28 cellular contexts compared by ENCODE assay signal in genomic region chr13:20870829-20871228, GRCh38.
"Had no signal": no experiment of that assay in that cellular context is flagged by ENCODE, and none has a peak within 500 bp of the region (broad histone marks: within the 10 kb centered on the region; RNA-seq: fewer than 3 reads in every experiment).

No MANE protein-coding gene starts in this region.

- H3K36me3 Mint-ChIP-seq: immature natural killer cell, mesothelial cell of epicardium, natural killer cell had no signal

- H3K9me3 ChIP-seq: left lung, lower lobe of right lung, psoas muscle, right lobe of liver, tibial nerve, upper lobe of left lung, vagina had no signal

- H3K9me3 Mint-ChIP-seq: immature natural killer cell; mesothelial cell of epicardium; naive B cell; natural killer cell; neural crest cell; stimulated activated memory B cell treated with anti-CD40 and anti-IgM and Interleukin-4, amounts not matched to agents 10 μg/mL and 1 μg/mL and 100 μg/mL, for 72 hours; stimulated activated naive CD8-positive, alpha-beta T cell treated with anti-CD3 and anti-CD28 coated beads, Interleukin-15, amount 100 ng/mL, for 72 hours had no signal

- H3K4me1 ChIP-seq: left lung, parathyroid adenoma had no signal

- H3K27ac ChIP-seq: left lung, lower lobe of right lung, parathyroid adenoma, psoas muscle, right lobe of liver, tibial nerve, upper lobe of left lung, vagina had no signal

- H3K4me3 ChIP-seq: left lung, lower lobe of right lung, psoas muscle, right lobe of liver, smooth muscle cell, tibial nerve, upper lobe of left lung, vagina had no signal

- H3K4me3 Mint-ChIP-seq: immature natural killer cell; mesothelial cell of epicardium; natural killer cell; neural crest cell; stimulated activated memory B cell treated with anti-CD40 and anti-IgM and Interleukin-4, amounts not matched to agents 10 μg/mL and 1 μg/mL and 100 μg/mL, for 72 hours; stimulated activated naive CD8-positive, alpha-beta T cell treated with anti-CD3 and anti-CD28 coated beads, Interleukin-15, amount 100 ng/mL, for 72 hours had no signal

- H3K27me3 Mint-ChIP-seq: naive B cell; stimulated activated memory B cell treated with anti-CD40 and anti-IgM and Interleukin-4, amounts not matched to agents 10 μg/mL and 1 μg/mL and 100 μg/mL, for 72 hours; stimulated activated naive CD8-positive, alpha-beta T cell treated with anti-CD3 and anti-CD28 coated beads, Interleukin-15, amount 100 ng/mL, for 72 hours had no signal

- H3K36me3 ChIP-seq: left lung, lower lobe of right lung, right lobe of liver, tibial nerve, vagina had no signal

- DNase-seq: hypothalamus; immature natural killer cell; kidney; left colon; left lung; lower lobe of right lung; mammary epithelial cell; mesendoderm; naive B cell; natural killer cell; nucleus accumbens; psoas muscle; right lobe of liver; stimulated activated CD4-positive, alpha-beta T cell treated with anti-CD3 and anti-CD28 coated beads, Interleukin-1b, Interleukin-23, amount 100 ng/mL, for 48 hours; stimulated activated CD4-positive, alpha-beta T cell treated with anti-CD3 and anti-CD28 coated beads, Interleukin-2, amount 100 ng/mL, for 48 hours; stimulated activated CD4-positive, alpha-beta T cell treated with anti-CD3 and anti-CD28 coated beads, Interleukin-4, amount 100 ng/mL, for 4 hours; stimulated activated CD8-positive, alpha-beta memory T cell treated with anti-CD3 and anti-CD28 coated beads, Interleukin-4, amount 100 ng/mL, for 48 hours; stimulated activated naive CD4-positive, alpha-beta T cell treated with Interleukin-2 at 50 U/mL for 16 hours; stimulated activated naive CD8-positive, alpha-beta T cell treated with anti-CD3 and anti-CD28 coated beads, Interleukin-15, amount 100 ng/mL, for 72 hours; substantia nigra; upper lobe of left lung had no signal

- H3K27me3 ChIP-seq: left lung, right lobe of liver, tibial nerve, upper lobe of left lung, vagina had no signal

- ATAC-seq: left colon; left lung; lower lobe of right lung; natural killer cell; right lobe of liver; stimulated activated memory B cell treated with anti-CD40 and anti-IgM and Interleukin-4, amounts not matched to agents 10 μg/mL and 1 μg/mL and 100 μg/mL, for 72 hours; stimulated activated naive CD8-positive, alpha-beta T cell treated with anti-CD3 and anti-CD28 coated beads, Interleukin-15, amount 100 ng/mL, for 72 hours had no signal

- H3K27ac Mint-ChIP-seq: mesothelial cell of epicardium; natural killer cell; stimulated activated memory B cell treated with anti-CD40 and anti-IgM and Interleukin-4, amounts not matched to agents 10 μg/mL and 1 μg/mL and 100 μg/mL, for 72 hours had no signal
